In genomic region chr4:16626945-16627344, GRCh38 we compare ENCODE assay signal across 10 cellular contexts.
DNase-seq lines count a peak whose midpoint lies in the region; ATAC-seq, FAIRE-seq and TF ChIP-seq lines count a peak whose summit lies in the region.
"Had no signal": no experiment of that assay in that cellular context is flagged by ENCODE, and none has a peak within 500 bp of the region (broad histone marks: within the 10 kb centered on the region; RNA-seq: fewer than 3 reads in every experiment).

No MANE protein-coding gene starts in this region.

- no peaks in the 10 kb centered on the region for H3K36me3 Mint-ChIP-seq in MCF 10A (ENCODE audit: insufficient read depth, unreplicated experiment)
- no peaks in the 10 kb centered on the region for H3K36me3 Mint-ChIP-seq in activated CD4-positive, alpha-beta memory T cell treated with anti-CD3 and anti-CD28 coated beads for 36 hours

- no peak for TF ChIP-seq CTCF in MCF 10A (IDR thresholded peaks at IDR 0.05; ENCODE audit: unreplicated experiment)

- BruUV-seq in MCF 10A (replicated peaks; lab: Mats Ljungman, UMichigan) = no TSS peak

- POLR2A ChIA-PET in MCF 10A (lab: Yijun Ruan, JAX) = no interaction called here
- POLR2A ChIA-PET in activated CD4-positive, alpha-beta memory T cell treated with anti-CD3 and anti-CD28 coated beads for 36 hours (lab: Charles Lee) = no interaction called here

- no peak overlapping the region for H3K27ac Mint-ChIP-seq in MCF 10A (ENCODE audit: low read depth, unreplicated experiment)
- H3K27ac Mint-ChIP-seq in activated CD4-positive, alpha-beta memory T cell treated with anti-CD3 and anti-CD28 coated beads for 36 hours = no peak overlapping the region

- CTCF ChIA-PET in MCF 10A (lab: Yijun Ruan, JAX) = interaction anchor here (0.6 to 4.3 kb wide), 3 partner anchors 9 to 192 kb away, joined by 3 to 20 read pairs (median 3); no protein-coding TSS in a partner anchor
- CTCF ChIA-PET in activated CD4-positive, alpha-beta memory T cell treated with anti-CD3 and anti-CD28 coated beads for 36 hours (lab: Charles Lee) = no interaction called here

- no peak overlapping the region for H3K4me3 Mint-ChIP-seq in MCF 10A (ENCODE audit: unreplicated experiment)
- no peak overlapping the region for H3K4me3 Mint-ChIP-seq in activated CD4-positive, alpha-beta memory T cell treated with anti-CD3 and anti-CD28 coated beads for 36 hours
- H3K4me3 Mint-ChIP-seq: neural crest cell had no signal

- DNase-seq in HS-5 (ENCODE audit: low read depth) = peak; percentile 87
- peak; percentile 90 for DNase-seq in MCF 10A (ENCODE audit: unreplicated experiment)
- DNase-seq in iris pigment epithelial cell (ENCODE audit: low read depth) = peak; percentile 96
- DNase-seq in urothelium cell line (ENCODE audit: low spot score) = peak; percentile 67
- DNase-seq in activated CD4-positive, alpha-beta T cell treated with anti-CD3 and anti-CD28 coated beads, Interleukin-2, amount 50 U/mL, for 4 hours = no peak
- DNase-seq in activated CD4-positive, alpha-beta memory T cell treated with anti-CD3 and anti-CD28 coated beads for 36 hours = no peak
- DNase-seq: GF-D8, NCI-H2227 treated with DMSO at 0.1 percent for 48 hours had no signal

- FAIRE-seq in urothelium cell line (lab: Jason Lieb, UNC) = no peak

- H3K4me1 Mint-ChIP-seq in MCF 10A (ENCODE audit: insufficient read depth, unreplicated experiment) = peaks cover 17% of the 10 kb centered on the region
- no peaks in the 10 kb centered on the region for H3K4me1 Mint-ChIP-seq in activated CD4-positive, alpha-beta memory T cell treated with anti-CD3 and anti-CD28 coated beads for 36 hours (ENCODE audit: low read depth)

- no peak for ATAC-seq in HG03039 (IDR thresholded peaks at IDR 0.05; ENCODE audit: unreplicated experiment)

- intact Hi-C loops in MCF 10A (cut with micrococcal nuclease) = no loop called here
- intact Hi-C loops in activated CD4-positive, alpha-beta memory T cell treated with anti-CD3 and anti-CD28 coated beads for 36 hours (cut with micrococcal nuclease) = no loop called here

- H3K27me3 Mint-ChIP-seq in MCF 10A (ENCODE audit: insufficient read depth, unreplicated experiment) = no peaks in the 10 kb centered on the region
- no peaks in the 10 kb centered on the region for H3K27me3 Mint-ChIP-seq in activated CD4-positive, alpha-beta memory T cell treated with anti-CD3 and anti-CD28 coated beads for 36 hours

- no peaks in the 10 kb centered on the region for H3K9me3 Mint-ChIP-seq in MCF 10A (ENCODE audit: unreplicated experiment)
- H3K9me3 Mint-ChIP-seq in activated CD4-positive, alpha-beta memory T cell treated with anti-CD3 and anti-CD28 coated beads for 36 hours = no peaks in the 10 kb centered on the region

Comparison
In these comparisons a context has a peak if more than half of its experiments do, and no peak if none do; other contexts are left out.
1. DNase-seq: peak in HS-5 (single experiment), MCF 10A (single experiment), iris pigment epithelial cell (single experiment) and urothelium cell line (single experiment); none in activated CD4-positive, alpha-beta T cell treated with anti-CD3 and anti-CD28 coated beads, Interleukin-2, amount 50 U/mL, for 4 hours (0 of 2) and activated CD4-positive, alpha-beta memory T cell treated with anti-CD3 and anti-CD28 coated beads for 36 hours (single experiment).